In genomic region chr3:177041730-177042551, GRCh38 we compare ENCODE assay signal across 12 cellular contexts.
A peak's percentile ranks its signal among the peaks of the same experiment; 100 is the strongest.
DNase-seq lines count a peak whose midpoint lies in the region; ATAC-seq and TF ChIP-seq lines count a peak whose summit lies in the region.
"Had no signal": no experiment of that assay in that cellular context is flagged by ENCODE, and none has a peak within 500 bp of the region (broad histone marks: within the 10 kb centered on the region; RNA-seq: fewer than 3 reads in every experiment).

No MANE protein-coding gene starts in this region.

- H3K27me3 ChIP-seq in CD4-positive, CD25-positive, alpha-beta regulatory T cell (ENCODE audit: control insufficient read depth, insufficient read depth, low read length), result no peaks in the 10 kb centered on the region
- no peaks in the 10 kb centered on the region for H3K27me3 ChIP-seq in lower lobe of right lung (ENCODE audit: low read depth)

- H3K36me3 Mint-ChIP-seq in CD4-positive, CD25-positive, alpha-beta regulatory T cell, result peaks cover 61% of the 10 kb centered on the region
- H3K36me3 Mint-ChIP-seq in T-helper 1 cell treated with Interleukin-12 subunit alpha and Interleukin-12 subunit beta and Interleukin-4 antibody, amounts not matched to agents 30 μg/mL and 1 μg/mL, for 36 hours (ENCODE audit: low read depth), result peaks cover 57% of the 10 kb centered on the region

- peaks cover 67% of the 10 kb centered on the region for H3K36me3 ChIP-seq in CD4-positive, CD25-positive, alpha-beta regulatory T cell (ENCODE audit: control insufficient read depth, insufficient read depth, low read length)
- peaks cover 52% of the 10 kb centered on the region for H3K36me3 ChIP-seq in lower lobe of right lung

- DNase-seq in CD4-positive, CD25-positive, alpha-beta regulatory T cell, result peak in 1 of 3 donors; percentile 61
- DNase-seq in lower lobe of right lung, result no peak
- no peak for DNase-seq in AG20443 (ENCODE audit: low spot score)
- no peak for DNase-seq in dedifferentiated amniotic fluid mesenchymal stem cell (ENCODE audit: extremely low spot score)
- DNase-seq: activated CD8-positive, alpha-beta memory T cell treated with anti-CD3 and anti-CD28 coated beads, Interleukin-2, amount 50 U/mL, for 48 hours; COR-L47; NCI-H146; SIG-M5 had no signal

- peaks cover 31 to 48% (median 36%) of the 10 kb centered on the region in 4 donors for H3K4me1 Mint-ChIP-seq in CD4-positive, CD25-positive, alpha-beta regulatory T cell
- H3K4me1 Mint-ChIP-seq in T-helper 1 cell treated with Interleukin-12 subunit alpha and Interleukin-12 subunit beta and Interleukin-4 antibody, amounts not matched to agents 30 μg/mL and 1 μg/mL, for 36 hours (ENCODE audit: low read depth), result peaks cover 36% of the 10 kb centered on the region

- peak overlapping the region; percentile 5 for H3K27ac ChIP-seq in CD4-positive, CD25-positive, alpha-beta regulatory T cell (ENCODE audit: insufficient read depth, low read length, poor library complexity, severe bottlenecking)
- H3K27ac ChIP-seq in lower lobe of right lung, result peak overlapping the region; percentile 0

- no peaks in the 10 kb centered on the region for H3K27me3 Mint-ChIP-seq in CD4-positive, CD25-positive, alpha-beta regulatory T cell
- H3K27me3 Mint-ChIP-seq in T-helper 1 cell treated with Interleukin-12 subunit alpha and Interleukin-12 subunit beta and Interleukin-4 antibody, amounts not matched to agents 30 μg/mL and 1 μg/mL, for 36 hours (ENCODE audit: low read depth), result no peaks in the 10 kb centered on the region

- H3K9me3 Mint-ChIP-seq in CD4-positive, CD25-positive, alpha-beta regulatory T cell, result peaks cover 0 to 6% (median 0%) of the 10 kb centered on the region in 7 donors
- no peaks in the 10 kb centered on the region for H3K9me3 Mint-ChIP-seq in T-helper 1 cell treated with Interleukin-12 subunit alpha and Interleukin-12 subunit beta and Interleukin-4 antibody, amounts not matched to agents 30 μg/mL and 1 μg/mL, for 36 hours

- TF ChIP-seq CTCF in lower lobe of right lung (IDR thresholded peaks at IDR 0.05), result no peak

- intact Hi-C loops in lower lobe of right lung (cut with DNase I), result loop anchor here (10.0 kb wide), 1 partner anchor 323 kb away; no protein-coding TSS in a partner anchor

- H3K4me3 ChIP-seq in CD4-positive, CD25-positive, alpha-beta regulatory T cell (ENCODE audit: low read depth, low read length), result peak overlapping the region; percentile 73
- no peak overlapping the region for H3K4me3 ChIP-seq in lower lobe of right lung

- peaks cover 23% of the 10 kb centered on the region for H3K4me1 ChIP-seq in CD4-positive, CD25-positive, alpha-beta regulatory T cell (ENCODE audit: control insufficient read depth, insufficient read depth, low read length, poor library complexity, severe bottlenecking)
- peaks cover 17% of the 10 kb centered on the region for H3K4me1 ChIP-seq in lower lobe of right lung

- H3K27ac Mint-ChIP-seq in CD4-positive, CD25-positive, alpha-beta regulatory T cell, result peak overlapping the region; percentile 60 to 89 (median 67)
- H3K27ac Mint-ChIP-seq in T-helper 1 cell treated with Interleukin-12 subunit alpha and Interleukin-12 subunit beta and Interleukin-4 antibody, amounts not matched to agents 30 μg/mL and 1 μg/mL, for 36 hours, result peak overlapping the region; percentile 47

- peak overlapping the region in 3 of 4 donors; percentile 47 to 76 (median 59) for H3K4me3 Mint-ChIP-seq in CD4-positive, CD25-positive, alpha-beta regulatory T cell
- no peak overlapping the region for H3K4me3 Mint-ChIP-seq in T-helper 1 cell treated with Interleukin-12 subunit alpha and Interleukin-12 subunit beta and Interleukin-4 antibody, amounts not matched to agents 30 μg/mL and 1 μg/mL, for 36 hours

- ATAC-seq in CD4-positive, CD25-positive, alpha-beta regulatory T cell (ENCODE audit: low read depth in 2 of 2), result no peak
- ATAC-seq in GM19438 (IDR thresholded peaks at IDR 0.05; ENCODE audit: low read depth, unreplicated experiment), result peak; percentile 69
- no peak for ATAC-seq in lower lobe of right lung
- no peak for ATAC-seq in GM21367 (IDR thresholded peaks at IDR 0.05; ENCODE audit: unreplicated experiment)
- no peak for ATAC-seq in GM18858 (IDR thresholded peaks at IDR 0.05; ENCODE audit: unreplicated experiment)

- H3K9me3 ChIP-seq in CD4-positive, CD25-positive, alpha-beta regulatory T cell (ENCODE audit: control insufficient read depth in 2 of 2, low read length in 2 of 2), result no peaks in the 10 kb centered on the region
- no peaks in the 10 kb centered on the region for H3K9me3 ChIP-seq in lower lobe of right lung
